8 cellular contexts compared by ENCODE assay signal in the genomic region with DNA sequence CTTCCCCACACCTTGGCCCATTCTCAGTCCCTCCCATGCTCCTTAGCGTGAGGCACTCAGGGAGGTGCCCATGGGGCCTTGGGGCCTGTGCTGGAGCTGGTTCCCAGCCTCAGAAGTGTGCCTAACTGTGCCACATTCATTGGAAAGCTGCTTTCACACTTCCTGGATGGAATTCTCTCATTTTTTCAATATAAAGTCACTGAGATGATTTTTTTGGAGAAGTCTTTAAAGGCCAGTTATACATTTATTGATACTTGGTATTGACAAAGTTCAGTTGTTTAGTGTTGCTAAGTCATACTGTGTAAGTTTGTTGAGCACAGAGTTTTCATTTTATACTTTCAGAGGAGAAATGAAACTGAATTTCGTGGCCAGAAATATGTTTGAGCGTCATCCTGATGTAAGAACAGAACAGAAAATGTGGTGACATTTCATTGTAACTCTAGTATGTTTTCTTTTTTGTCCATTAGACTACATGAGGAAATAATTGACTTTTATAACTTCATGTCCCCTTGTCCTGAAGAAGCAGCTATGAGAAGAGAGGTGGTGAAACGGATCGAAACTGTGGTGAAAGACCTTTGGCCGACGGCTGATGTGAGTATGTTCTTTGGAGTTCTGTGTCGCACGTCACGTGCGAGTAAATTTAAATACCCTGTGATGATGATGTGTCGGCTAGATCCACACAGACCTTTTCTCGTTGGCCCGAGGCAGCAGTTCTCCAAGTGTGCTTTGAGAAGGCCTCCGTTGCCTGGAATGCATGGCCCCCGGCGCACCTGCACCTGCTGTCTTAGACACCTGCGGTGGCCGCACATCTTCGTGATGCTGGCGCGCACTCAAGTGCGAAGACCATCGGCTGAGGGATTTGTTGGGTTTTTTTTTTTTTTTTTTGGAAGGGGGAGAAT.
A peak's percentile ranks its signal among the peaks of the same experiment; 100 is the strongest.
DNase-seq lines count a peak whose midpoint lies in the region; ATAC-seq and TF ChIP-seq lines count a peak whose summit lies in the region.

No MANE protein-coding gene starts in this region.

- H3K36me3 Mint-ChIP-seq in stimulated activated effector memory CD8-positive, alpha-beta T cell treated with anti-CD3 and anti-CD28 coated beads, Interleukin-12 subunit alpha, Interleukin-12 subunit beta, amount 100 ng/mL, for 72 hours = peaks cover 78% of the 10 kb centered on the region

- no peaks in the 10 kb centered on the region for H3K9me3 Mint-ChIP-seq in stimulated activated effector memory CD8-positive, alpha-beta T cell treated with anti-CD3 and anti-CD28 coated beads, Interleukin-12 subunit alpha, Interleukin-12 subunit beta, amount 100 ng/mL, for 72 hours

- peaks cover 56% of the 10 kb centered on the region for H3K4me1 Mint-ChIP-seq in stimulated activated effector memory CD8-positive, alpha-beta T cell treated with anti-CD3 and anti-CD28 coated beads, Interleukin-12 subunit alpha, Interleukin-12 subunit beta, amount 100 ng/mL, for 72 hours

- no peaks in the 10 kb centered on the region for H3K27me3 ChIP-seq in OCI-LY3 (ENCODE audit: low read depth, low read length)

- H3K4me3 ChIP-seq in OCI-LY3 (ENCODE audit: low read length) = peak overlapping the region; percentile 66

- TF ChIP-seq CTCF in OCI-LY3 (IDR thresholded peaks at IDR 0.05; ENCODE audit: low read depth, low read length) = no peak

- H3K27ac ChIP-seq in OCI-LY3 (ENCODE audit: low read length) = peak overlapping the region; percentile 98

- H3K36me3 ChIP-seq in OCI-LY3 (replicated peaks; ENCODE audit: low read depth, low read length) = peaks cover 48% of the 10 kb centered on the region

- H3K79me2 ChIP-seq in OCI-LY3 (ENCODE audit: low read length) = peaks cover 80% of the 10 kb centered on the region

- peak overlapping the region; percentile 44 for H3K4me3 Mint-ChIP-seq in stimulated activated effector memory CD8-positive, alpha-beta T cell treated with anti-CD3 and anti-CD28 coated beads, Interleukin-12 subunit alpha, Interleukin-12 subunit beta, amount 100 ng/mL, for 72 hours

- peak overlapping the region; percentile 93 for H3K27ac Mint-ChIP-seq in stimulated activated effector memory CD8-positive, alpha-beta T cell treated with anti-CD3 and anti-CD28 coated beads, Interleukin-12 subunit alpha, Interleukin-12 subunit beta, amount 100 ng/mL, for 72 hours

- peak; percentile 79 for ATAC-seq in HG02610 (IDR thresholded peaks at IDR 0.05; ENCODE audit: unreplicated experiment)
- peak; percentile 89 for ATAC-seq in stimulated activated effector memory CD8-positive, alpha-beta T cell treated with anti-CD3 and anti-CD28 coated beads, Interleukin-12 subunit alpha, Interleukin-12 subunit beta, amount 100 ng/mL, for 72 hours

- H3K4me1 ChIP-seq in OCI-LY3 (ENCODE audit: low read length) = peaks cover 70% of the 10 kb centered on the region

- H3K9me3 ChIP-seq in OCI-LY3 (ENCODE audit: insufficient read depth, low read length) = no peaks in the 10 kb centered on the region

- H4K20me1 ChIP-seq in OCI-LY3 (ENCODE audit: insufficient read depth, low read length) = peaks cover 44% of the 10 kb centered on the region

- H3K4me2 ChIP-seq in OCI-LY3 (ENCODE audit: low read length) = peak overlapping the region; percentile 94

- peak overlapping the region; percentile 63; the same call in 1 of the 2 replicates for H3K9ac ChIP-seq in OCI-LY3 (ENCODE audit: low read length)

- DNase-seq in activated CD4-positive, alpha-beta T cell treated with anti-CD3 and anti-CD28 coated beads for 48 hours = peak; percentile 40
- DNase-seq in activated CD4-positive, alpha-beta T cell treated with anti-CD3 and anti-CD28 coated beads for 4 hours = no peak
- no peak for DNase-seq in stimulated activated effector memory CD8-positive, alpha-beta T cell treated with anti-CD3 and anti-CD28 coated beads, Interleukin-12 subunit alpha, Interleukin-12 subunit beta, amount 100 ng/mL, for 72 hours (ENCODE audit: low spot score in 2 of 2)
- DNase-seq in NCI-H1436 (lab: John Stamatoyannopoulos, UW) (no peak), NCI-H2029 (lab: John Stamatoyannopoulos, UW) (no peak), islet precursor cell (no peak)

- H2AFZ ChIP-seq in OCI-LY3 (ENCODE audit: low read depth, low read length) = no peak overlapping the region
